Comparison of ENCODE assay signal across 8 cellular contexts in genomic region chr11:117315285-117316196, GRCh38. TPM values are rescaled to one million over a fixed set of nuclear protein-coding genes. Genes with fewer than 3 reads are reported as not detected.
A peak's percentile ranks its signal among the peaks of the same experiment; 100 is the strongest.
DNase-seq lines count a peak whose midpoint lies in the region; ATAC-seq and TF ChIP-seq lines count a peak whose summit lies in the region.

No MANE protein-coding gene starts in this region.

- TF ChIP-seq CTCF in heart left ventricle (IDR thresholded peaks at IDR 0.05) (no peak), retinal pigment epithelial cell (conservative IDR thresholded peaks at IDR 0.05; ENCODE audit: low read depth, low read length) (no peak)

- no peaks in the 10 kb centered on the region for H3K9me3 Mint-ChIP-seq in activated CD4-positive, alpha-beta T cell treated with anti-CD3 and anti-CD28 coated beads for 36 hours (ENCODE audit: low read depth)
- no peaks in the 10 kb centered on the region for H3K9me3 Mint-ChIP-seq in activated T-cell treated with anti-CD3 and anti-CD28 coated beads, Interleukin-2, amount 50 U/mL, for 4 hours

- H3K36me3 Mint-ChIP-seq in activated CD4-positive, alpha-beta T cell treated with anti-CD3 and anti-CD28 coated beads for 36 hours (ENCODE audit: low read depth), result no peaks in the 10 kb centered on the region
- H3K36me3 Mint-ChIP-seq in activated T-cell treated with anti-CD3 and anti-CD28 coated beads, Interleukin-2, amount 50 U/mL, for 4 hours (ENCODE audit: insufficient read depth), result no peaks in the 10 kb centered on the region

- TF ChIP-seq POLR2A in heart left ventricle (IDR thresholded peaks at IDR 0.05), result no peak

- peaks cover 24% of the 10 kb centered on the region for H3K27me3 Mint-ChIP-seq in activated CD4-positive, alpha-beta T cell treated with anti-CD3 and anti-CD28 coated beads for 36 hours
- H3K27me3 Mint-ChIP-seq in activated T-cell treated with anti-CD3 and anti-CD28 coated beads, Interleukin-2, amount 50 U/mL, for 4 hours (ENCODE audit: low read depth), result peaks cover 27% of the 10 kb centered on the region

- peak overlapping the region in 11 of 12 donors; percentile 26 to 76 (median 63) for H3K27ac ChIP-seq in heart left ventricle

- H3K4me3 ChIP-seq in heart left ventricle, result peak overlapping the region; percentile 78 to 99 (median 91)
- peak overlapping the region; percentile 72 for H3K4me3 ChIP-seq in retinal pigment epithelial cell (ENCODE audit: low read length)

- intact Hi-C loops in activated CD4-positive, alpha-beta T cell treated with anti-CD3 and anti-CD28 coated beads for 36 hours (cut with DNase I, micrococcal nuclease), result no loop called here
- intact Hi-C loops in heart left ventricle (cut with DNase I), result loop anchor here in 1 of 10 donors (5.0 kb wide), 1 partner anchor 83 kb away; the partner anchor contains the start of genes PCSK7 and RNF214

- peaks cover 13% of the 10 kb centered on the region for H3K4me1 Mint-ChIP-seq in activated CD4-positive, alpha-beta T cell treated with anti-CD3 and anti-CD28 coated beads for 36 hours
- peaks cover 13% of the 10 kb centered on the region for H3K4me1 Mint-ChIP-seq in activated T-cell treated with anti-CD3 and anti-CD28 coated beads, Interleukin-2, amount 50 U/mL, for 4 hours (ENCODE audit: low read depth)

- peak overlapping the region; percentile 58 for H3K4me3 Mint-ChIP-seq in activated CD4-positive, alpha-beta T cell treated with anti-CD3 and anti-CD28 coated beads for 36 hours
- peak overlapping the region; percentile 78 for H3K4me3 Mint-ChIP-seq in activated T-cell treated with anti-CD3 and anti-CD28 coated beads, Interleukin-2, amount 50 U/mL, for 4 hours

- H3K27me3 ChIP-seq in heart left ventricle, result no peaks in the 10 kb centered on the region

- peaks cover 0 to 28% (median 19%) of the 10 kb centered on the region in 12 donors for H3K4me1 ChIP-seq in heart left ventricle

- H3K36me3 ChIP-seq in heart left ventricle, result peaks cover 0 to 3% (median 0%) of the 10 kb centered on the region in 9 donors

- peak; percentile 47 for DNase-seq in activated CD4-positive, alpha-beta T cell treated with anti-CD3 and anti-CD28 coated beads for 36 hours
- no peak for DNase-seq in activated CD4-positive, alpha-beta T cell treated with anti-CD3 and anti-CD28 coated beads, Interleukin-2, amount 50 U/mL, for 1 hour
- DNase-seq in activated T-cell treated with anti-CD3 and anti-CD28 coated beads, Interleukin-2, amount 50 U/mL, for 4 hours, result peak; percentile 8
- peak in 2 of 5 donors; percentile 24 to 63 for DNase-seq in heart left ventricle
- DNase-seq in retinal pigment epithelial cell (ENCODE audit: low read depth), result no peak
- no peak for DNase-seq in NK-92 treated with Interleukin-12 subunit alpha and Interleukin-12 subunit beta, amount 100 ng/mL, for 24 hours (lab: John Stamatoyannopoulos, UW)
- no peak for DNase-seq in pons (ENCODE audit: low spot score)

- ATAC-seq in activated CD4-positive, alpha-beta T cell treated with anti-CD3 and anti-CD28 coated beads for 36 hours, result peak; percentile 79
- ATAC-seq in activated T-cell treated with anti-CD3 and anti-CD28 coated beads, Interleukin-2, amount 50 U/mL, for 4 hours, result peak; percentile 81
- ATAC-seq in heart left ventricle (peak; percentile 4 to 66 (median 35)), HG02884 (IDR thresholded peaks at IDR 0.05; ENCODE audit: unreplicated experiment) (no peak)

- CTCF ChIA-PET in activated CD4-positive, alpha-beta T cell treated with anti-CD3 and anti-CD28 coated beads for 36 hours (lab: Charles Lee), result interaction anchor here (0.6 to 1.5 kb wide), 3 partner anchors 13 to 89 kb away, joined by 3 to 7 read pairs (median 3); no protein-coding TSS in a partner anchor

- no peaks in the 10 kb centered on the region for H3K9me3 ChIP-seq in heart left ventricle

- 1 to 5% (median 2%) methylated on average over 11 to 62 of the region's 62 CpGs for WGBS in heart left ventricle, 4 donors

- H3K27ac Mint-ChIP-seq in activated CD4-positive, alpha-beta T cell treated with anti-CD3 and anti-CD28 coated beads for 36 hours, result no peak overlapping the region

- POLR2A ChIA-PET in activated CD4-positive, alpha-beta T cell treated with anti-CD3 and anti-CD28 coated beads for 36 hours (lab: Charles Lee), result interaction anchor here (0.9 kb wide), 1 partner anchor 12 kb away, joined by 3 read pairs; no protein-coding TSS in a partner anchor

RNA-seq across cellular contexts. Expression of gene BACE1, which starts 0.5 kb away (rescaled TPM):
- 1 to 10 TPM; 1.0 TPM for total RNA-seq in activated CD4-positive, alpha-beta T cell treated with anti-CD3 and anti-CD28 coated beads for 36 hours
- 1 to 10 TPM in 1 of 3 donors, under 1 TPM in 2; 0.37 to 1.0 (median 0.48) TPM for total RNA-seq in activated T-cell treated with anti-CD3 and anti-CD28 coated beads, Interleukin-2, amount 50 U/mL, for 4 hours
- 10 to 100 TPM; 12.7 to 21.4 (median 17.3) TPM for total RNA-seq in heart left ventricle
- 10 to 100 TPM in 1 of 2 donors, 1 to 10 TPM in 1; 3.8 to 12.4 TPM for polyA plus RNA-seq in heart left ventricle

RNA-seq across cellular contexts. Expression of gene CEP164, which starts 12.1 kb away (rescaled TPM):
- 10 to 100 TPM; 30.3 to 31.0 TPM for total RNA-seq in activated CD4-positive, alpha-beta T cell treated with anti-CD3 and anti-CD28 coated beads for 36 hours
- 10 to 100 TPM; 35.7 to 44.0 (median 36.5) TPM for total RNA-seq in activated T-cell treated with anti-CD3 and anti-CD28 coated beads, Interleukin-2, amount 50 U/mL, for 4 hours
- total RNA-seq in heart left ventricle, result 10 to 100 TPM in 2 of 9 donors, 1 to 10 TPM in 7; 2.6 to 15.4 (median 7.3) TPM
- polyA plus RNA-seq in heart left ventricle, result 1 to 10 TPM; 5.4 to 6.6 TPM

RNA-seq across cellular contexts. Expression of gene BACE1-AS, which starts 24.4 kb away (rescaled TPM):
- total RNA-seq in activated CD4-positive, alpha-beta T cell treated with anti-CD3 and anti-CD28 coated beads for 36 hours, result 1 to 10 TPM; 3.1 to 4.9 TPM
- 1 to 10 TPM; 3.1 to 3.3 (median 3.2) TPM for total RNA-seq in activated T-cell treated with anti-CD3 and anti-CD28 coated beads, Interleukin-2, amount 50 U/mL, for 4 hours
- total RNA-seq in heart left ventricle, result 10 to 100 TPM in 5 of 9 donors, 1 to 10 TPM in 4; 5.8 to 16.6 (median 10.8) TPM
- polyA plus RNA-seq in heart left ventricle, result 1 to 10 TPM; 4.2 to 9.8 TPM

Comparison
In these comparisons a context has a peak if more than half of its experiments do, and no peak if none do; other contexts are left out.
1. DNase-seq: peak in activated CD4-positive, alpha-beta T cell treated with anti-CD3 and anti-CD28 coated beads for 36 hours (single experiment) and activated T-cell treated with anti-CD3 and anti-CD28 coated beads, Interleukin-2, amount 50 U/mL, for 4 hours (single experiment); none in activated CD4-positive, alpha-beta T cell treated with anti-CD3 and anti-CD28 coated beads, Interleukin-2, amount 50 U/mL, for 1 hour (single experiment), retinal pigment epithelial cell (single experiment), NK-92 treated with Interleukin-12 subunit alpha and Interleukin-12 subunit beta, amount 100 ng/mL, for 24 hours (single experiment) and pons (single experiment).
2. RNA of gene BACE1, which starts 0.5 kb away (total RNA-seq): 12.7 to 21.4 TPM in heart left ventricle; 1.0 TPM in activated CD4-positive, alpha-beta T cell treated with anti-CD3 and anti-CD28 coated beads for 36 hours and 0.37 to 1.0 TPM in activated T-cell treated with anti-CD3 and anti-CD28 coated beads, Interleukin-2, amount 50 U/mL, for 4 hours; every median in the first group is over 4 times any median in the second.